8 cellular contexts compared by ENCODE assay signal in the genomic region with DNA sequence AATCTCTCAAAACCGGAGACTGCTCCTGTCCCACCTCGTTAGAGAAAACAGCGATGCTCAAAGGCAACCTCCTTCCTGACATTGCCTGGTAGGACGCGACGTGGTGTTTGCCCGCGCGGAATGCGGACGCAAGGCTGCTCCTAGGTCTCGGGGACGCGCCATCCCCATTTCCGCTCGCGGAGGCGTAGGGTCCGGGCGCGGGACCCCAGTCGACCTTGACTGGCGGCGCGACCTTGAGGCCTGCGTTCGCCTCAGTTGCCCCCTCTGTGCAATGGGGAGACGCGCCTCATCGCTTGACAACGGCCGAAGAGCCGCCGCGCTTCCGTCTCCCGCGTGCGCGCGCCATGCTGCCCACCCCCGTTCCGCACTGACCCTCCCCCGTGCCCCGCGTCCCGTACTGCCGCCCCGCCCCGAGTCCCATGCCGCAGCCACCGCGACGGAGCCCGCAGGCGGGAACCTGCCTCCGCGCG. TPM values are rescaled to one million over a fixed set of nuclear protein-coding genes. Genes with fewer than 3 reads are reported as not detected.
DNase-seq lines count a peak whose midpoint lies in the region; ATAC-seq and TF ChIP-seq lines count a peak whose summit lies in the region.

No MANE protein-coding gene starts in this region.

- no peaks in the 10 kb centered on the region for H3K9me2 ChIP-seq in Karpas-422 (replicated peaks; ENCODE audit: insufficient read depth, low read length)

- H3K36me3 ChIP-seq in Karpas-422 (ENCODE audit: insufficient read depth, low read length): peaks cover 32% of the 10 kb centered on the region
- peaks cover 12 to 27% (median 16%) of the 10 kb centered on the region in 3 donors for H3K36me3 ChIP-seq in esophagus squamous epithelium

- H2AFZ ChIP-seq in Karpas-422 (ENCODE audit: low read length): peak overlapping the region; percentile 63; the same call in 1 of the 2 replicates

- WGBS in esophagus squamous epithelium, 2 donors: 0% methylated on average over 3 to 12 of the region's 59 CpGs

- H3K4me1 ChIP-seq in Karpas-422 (ENCODE audit: low read length) (peaks cover 22% of the 10 kb centered on the region), esophagus squamous epithelium (peaks cover 7 to 43% (median 17%) of the 10 kb centered on the region in 3 donors)

- H3K79me2 ChIP-seq in Karpas-422 (ENCODE audit: low read length): peaks cover 46% of the 10 kb centered on the region

- ATAC-seq in GM21529 (IDR thresholded peaks at IDR 0.05; ENCODE audit: unreplicated experiment): peak; percentile 16
- ATAC-seq in natural killer cell treated with Interleukin-12 subunit alpha and Interleukin-12 subunit beta and Interleukin-15 and Interleukin-18, amount 100 ng/mL, for 72 hours: peak in 1 of 2 donors; percentile 46

- no peak for TF ChIP-seq POLR2A in esophagus squamous epithelium (IDR thresholded peaks at IDR 0.05)

- peaks cover 35% of the 10 kb centered on the region for H4K20me1 ChIP-seq in Karpas-422 (ENCODE audit: insufficient read depth, low read depth, low read length)

- H3K27me3 Mint-ChIP-seq in natural killer cell treated with Interleukin-12 subunit alpha and Interleukin-12 subunit beta and Interleukin-15 and Interleukin-18, amount 100 ng/mL, for 72 hours: no peaks in the 10 kb centered on the region

- intact Hi-C loops in esophagus squamous epithelium (cut with DNase I): no loop called here

- H3K4me3 ChIP-seq in Karpas-422 (ENCODE audit: low read length): peak overlapping the region; percentile 79
- H3K4me3 ChIP-seq in esophagus squamous epithelium: peak overlapping the region; percentile 62 to 89 (median 74)

- no peaks in the 10 kb centered on the region for H3K9me3 Mint-ChIP-seq in natural killer cell treated with Interleukin-12 subunit alpha and Interleukin-12 subunit beta and Interleukin-15 and Interleukin-18, amount 100 ng/mL, for 72 hours

- TF ChIP-seq CTCF in esophagus squamous epithelium (IDR thresholded peaks at IDR 0.05): no peak

- peak overlapping the region; percentile 87 for H3K9ac ChIP-seq in Karpas-422 (ENCODE audit: low read length)

- no peaks in the 10 kb centered on the region for H3K27me3 ChIP-seq in Karpas-422 (ENCODE audit: low read length)
- no peaks in the 10 kb centered on the region for H3K27me3 ChIP-seq in esophagus squamous epithelium

- H3K36me3 Mint-ChIP-seq in natural killer cell treated with Interleukin-12 subunit alpha and Interleukin-12 subunit beta and Interleukin-15 and Interleukin-18, amount 100 ng/mL, for 72 hours: peaks cover 32% of the 10 kb centered on the region

- peaks cover 21 to 31% of the 10 kb centered on the region in 2 donors for H3K4me1 Mint-ChIP-seq in natural killer cell treated with Interleukin-12 subunit alpha and Interleukin-12 subunit beta and Interleukin-15 and Interleukin-18, amount 100 ng/mL, for 72 hours (ENCODE audit: low read depth in 2 of 2)

- DNase-seq in EL (peak; percentile 67), Karpas-422 (no peak), SW480 (ENCODE audit: low spot score) (peak; percentile 78), esophagus squamous epithelium (lab: John Stamatoyannopoulos, UW) (no peak), hippocampal formation (lab: John Stamatoyannopoulos, UW) (no peak)
- no peak for DNase-seq in natural killer cell treated with Interleukin-12 subunit alpha and Interleukin-12 subunit beta and Interleukin-15 and Interleukin-18, amount 100 ng/mL, for 72 hours (ENCODE audit: low spot score)
- no peak for DNase-seq in activated effector memory CD4-positive, alpha-beta T cell treated with Interleukin-2 at 50 U/mL for 16 hours

- H3K9me3 ChIP-seq in Karpas-422 (ENCODE audit: low read length): no peaks in the 10 kb centered on the region
- H3K9me3 ChIP-seq in esophagus squamous epithelium: no peaks in the 10 kb centered on the region

- peak overlapping the region; percentile 98 for H3K4me2 ChIP-seq in Karpas-422 (ENCODE audit: low read depth, low read length, poor library complexity, severe bottlenecking)

- H3K27ac ChIP-seq in Karpas-422 (ENCODE audit: low read length) (peak overlapping the region; percentile 90), esophagus squamous epithelium (peak overlapping the region; percentile 95 to 99 (median 98))

- peak overlapping the region; percentile 83 for H3K4me3 Mint-ChIP-seq in natural killer cell treated with Interleukin-12 subunit alpha and Interleukin-12 subunit beta and Interleukin-15 and Interleukin-18, amount 100 ng/mL, for 72 hours

- H3K27ac Mint-ChIP-seq in natural killer cell treated with Interleukin-12 subunit alpha and Interleukin-12 subunit beta and Interleukin-15 and Interleukin-18, amount 100 ng/mL, for 72 hours: peak overlapping the region; percentile 95 to 96

RNA-seq across cellular contexts. Expression of gene PPIA, which starts 0.4 kb away (rescaled TPM):
- total RNA-seq in Karpas-422 (2014; rRNA removed; shearing (Covaris generic); ENCODE audit: low replicate concordance): 2,370 and 3,564 TPM in 2 replicates
- 1,000 to 10,000 TPM; 1,726 to 3,682 (median 2,875) TPM for total RNA-seq in esophagus squamous epithelium
- 1,000 to 10,000 TPM; 1,523 to 1,782 TPM for total RNA-seq in natural killer cell treated with Interleukin-12 subunit alpha and Interleukin-12 subunit beta and Interleukin-15 and Interleukin-18, amount 100 ng/mL, for 72 hours

RNA-seq across cellular contexts. Expression of gene ZMIZ2, which starts 47.4 kb away (rescaled TPM):
- 16.2 and 19.9 TPM in 2 replicates for total RNA-seq in Karpas-422 (2014; rRNA removed; shearing (Covaris generic); ENCODE audit: low replicate concordance)
- 10 to 100 TPM in 3 of 4 donors, 1 to 10 TPM in 1; 6.9 to 25.4 (median 18.3) TPM for total RNA-seq in esophagus squamous epithelium
- 100 to 1,000 TPM; 108 to 133 TPM for total RNA-seq in natural killer cell treated with Interleukin-12 subunit alpha and Interleukin-12 subunit beta and Interleukin-15 and Interleukin-18, amount 100 ng/mL, for 72 hours

RNA-seq across cellular contexts. Expression of gene H2AZ2, which starts 51.8 kb away (rescaled TPM):
- total RNA-seq in Karpas-422 (2014; rRNA removed; shearing (Covaris generic); ENCODE audit: low replicate concordance): 188 and 202 TPM in 2 replicates
- total RNA-seq in esophagus squamous epithelium: 100 to 1,000 TPM in 2 of 4 donors, 10 to 100 TPM in 2; 65.2 to 124 (median 99.8) TPM
- total RNA-seq in natural killer cell treated with Interleukin-12 subunit alpha and Interleukin-12 subunit beta and Interleukin-15 and Interleukin-18, amount 100 ng/mL, for 72 hours: 100 to 1,000 TPM; 193 to 208 TPM

Comparison
In these comparisons a context has a peak if more than half of its experiments do, and no peak if none do; other contexts are left out.
1. DNase-seq: peak in EL (single experiment) and SW480 (single experiment); none in Karpas-422 (single experiment), esophagus squamous epithelium (single experiment), natural killer cell treated with Interleukin-12 subunit alpha and Interleukin-12 subunit beta and Interleukin-15 and Interleukin-18, amount 100 ng/mL, for 72 hours (single experiment), activated effector memory CD4-positive, alpha-beta T cell treated with Interleukin-2 at 50 U/mL for 16 hours (single experiment) and hippocampal formation (0 of 2).